15 cellular contexts compared by ENCODE assay signal in genomic region chr19:34305221-34306058, GRCh38. TPM values are rescaled to one million over a fixed set of nuclear protein-coding genes. Genes with fewer than 3 reads are reported as not detected.
A peak's percentile ranks its signal among the peaks of the same experiment; 100 is the strongest.
DNase-seq lines count a peak whose midpoint lies in the region; ATAC-seq, FAIRE-seq and TF ChIP-seq lines count a peak whose summit lies in the region.
"Had no signal": no experiment of that assay in that cellular context is flagged by ENCODE, and none has a peak within 500 bp of the region (broad histone marks: within the 10 kb centered on the region; RNA-seq: fewer than 3 reads in every experiment).

No MANE protein-coding gene starts in this region.

- H4K20me1 ChIP-seq in KMS-11 (ENCODE audit: insufficient read depth) = no peaks in the 10 kb centered on the region

- H3K4me2 ChIP-seq in KMS-11 = peak overlapping the region; percentile 23; the same call in 1 of the 2 replicates

- H3K27me3 ChIP-seq in KMS-11 (ENCODE audit: insufficient read depth, low read depth) (no peaks in the 10 kb centered on the region), suprapubic skin (no peaks in the 10 kb centered on the region)
- H3K27me3 ChIP-seq: SJCRH30 had no signal

- peaks cover 47% of the 10 kb centered on the region for H3K36me3 Mint-ChIP-seq in brain

- H3K4me1 ChIP-seq in KMS-11 (ENCODE audit: low read depth, poor library complexity, severe bottlenecking) = peaks cover 42% of the 10 kb centered on the region
- peaks cover 18 to 21% of the 10 kb centered on the region in 2 donors for H3K4me1 ChIP-seq in kidney (ENCODE audit: control insufficient read depth in 1 of 2, insufficient read depth in 1 of 2, low read depth in 1 of 2, low read length in 2 of 2)
- peaks cover 49% of the 10 kb centered on the region for H3K4me1 ChIP-seq in suprapubic skin
- H3K4me1 ChIP-seq: SJCRH30 had no signal

- no peak for ATAC-seq in GM18868 (IDR thresholded peaks at IDR 0.05; ENCODE audit: unreplicated experiment)

- no peaks in the 10 kb centered on the region for H3K27me3 Mint-ChIP-seq in brain
- H3K27me3 Mint-ChIP-seq: activated naive CD8-positive, alpha-beta T cell treated with anti-CD3 and anti-CD28 coated beads, Interleukin-2, amount 10 ng/mL, durations not matched to agents 7 days and 5 days; stimulated activated naive CD8-positive, alpha-beta T cell treated with anti-CD3 and anti-CD28 coated beads, Interleukin-15, Interleukin-2, amounts not matched to agents 100 ng/mL and 50 ng/mL, for 24 hours had no signal

- H3K4me3 ChIP-seq in KMS-11 (IDR thresholded peaks at IDR 0.05; ENCODE audit: insufficient read depth, low read depth, low read length) = no peak overlapping the region
- H3K4me3 ChIP-seq in kidney (ENCODE audit: low read length in 2 of 2) = no peak overlapping the region
- H3K4me3 ChIP-seq in suprapubic skin = no peak overlapping the region
- H3K4me3 ChIP-seq: SJCRH30 had no signal

- peaks cover 41% of the 10 kb centered on the region for H3K4me1 Mint-ChIP-seq in brain

- peak overlapping the region; percentile 45 to 90 (median 72) for H3K27ac Mint-ChIP-seq in brain
- H3K27ac Mint-ChIP-seq: activated naive CD8-positive, alpha-beta T cell treated with anti-CD3 and anti-CD28 coated beads, Interleukin-2, amount 10 ng/mL, durations not matched to agents 7 days and 5 days; stimulated activated naive CD8-positive, alpha-beta T cell treated with anti-CD3 and anti-CD28 coated beads, Interleukin-15, Interleukin-2, amounts not matched to agents 100 ng/mL and 50 ng/mL, for 24 hours had no signal

- peak overlapping the region; percentile 28; the same call in 1 of the 2 replicates for H3K27ac ChIP-seq in KMS-11
- peak overlapping the region; percentile 16 to 30 for H3K27ac ChIP-seq in kidney (ENCODE audit: low read depth in 2 of 2, low read length in 2 of 2)
- H3K27ac ChIP-seq in suprapubic skin = peak overlapping the region; percentile 19
- H3K27ac ChIP-seq: HL-60, SJCRH30 had no signal

- intact Hi-C loops in kidney (cut with DNase I) = no loop called here

- H2AFZ ChIP-seq in KMS-11 (ENCODE audit: low read depth) = peak overlapping the region; percentile 19; the same call in 1 of the 2 replicates

- CTCF ChIA-PET in GM10248 (lab: Yijun Ruan, JAX) = interaction anchor here (1.2 to 1.3 kb wide), 2 partner anchors 20 to 30 kb away, joined by 3 to 4 read pairs; no protein-coding TSS in a partner anchor

- H3K9me3 Mint-ChIP-seq in brain = no peaks in the 10 kb centered on the region
- H3K9me3 Mint-ChIP-seq: activated naive CD8-positive, alpha-beta T cell treated with anti-CD3 and anti-CD28 coated beads, Interleukin-2, amount 10 ng/mL, durations not matched to agents 7 days and 5 days; stimulated activated naive CD8-positive, alpha-beta T cell treated with anti-CD3 and anti-CD28 coated beads, Interleukin-15, Interleukin-2, amounts not matched to agents 100 ng/mL and 50 ng/mL, for 24 hours had no signal

- no peaks in the 10 kb centered on the region for H3K36me3 ChIP-seq in KMS-11 (ENCODE audit: insufficient read depth)
- peaks cover 5 to 8% of the 10 kb centered on the region in 2 donors for H3K36me3 ChIP-seq in kidney (ENCODE audit: control insufficient read depth in 1 of 2, insufficient read depth in 2 of 2, low read length in 2 of 2)
- H3K36me3 ChIP-seq in suprapubic skin = peaks cover 6% of the 10 kb centered on the region

- 61% methylated on average over 10 of the region's 10 CpGs for WGBS in suprapubic skin

- H3K9ac ChIP-seq in KMS-11 (no peak overlapping the region), kidney (ENCODE audit: low read length in 2 of 2) (peak overlapping the region in 1 of 2 donors; percentile 2)

- no peak for TF ChIP-seq POLR2A in suprapubic skin (IDR thresholded peaks at IDR 0.05)

- TF ChIP-seq EP300 in suprapubic skin (IDR thresholded peaks at IDR 0.05) = no peak

- POLR2A ChIA-PET in GM10248 (lab: Yijun Ruan, JAX) = no interaction called here

- FAIRE-seq in kidney (lab: Jason Lieb, UNC) = no peak
- FAIRE-seq: G401.6, islet of Langerhans had no signal

- no peak for DNase-seq in kidney
- DNase-seq in suprapubic skin (ENCODE audit: low spot score in 2 of 2) = no peak
- no peak for DNase-seq in activated CD8-positive, alpha-beta memory T cell treated with anti-CD3 and anti-CD28 coated beads for 24 hours
- DNase-seq in GM10248 (ENCODE audit: extremely low spot score) = no peak
- no peak for DNase-seq in middle frontal gyrus (ENCODE audit: extremely low spot score, low spot score)
- DNase-seq: activated naive CD8-positive, alpha-beta T cell treated with anti-CD3 and anti-CD28 coated beads, Interleukin-2, amount 10 ng/mL, durations not matched to agents 7 days and 5 days; foreskin fibroblast; SJCRH30 had no signal

- H3K4me3 Mint-ChIP-seq in brain = peak overlapping the region in 1 of 5 experiments; percentile 45
- H3K4me3 Mint-ChIP-seq: activated naive CD8-positive, alpha-beta T cell treated with anti-CD3 and anti-CD28 coated beads, Interleukin-2, amount 10 ng/mL, durations not matched to agents 7 days and 5 days; stimulated activated naive CD8-positive, alpha-beta T cell treated with anti-CD3 and anti-CD28 coated beads, Interleukin-15, Interleukin-2, amounts not matched to agents 100 ng/mL and 50 ng/mL, for 24 hours had no signal

- no peaks in the 10 kb centered on the region for H3K79me2 ChIP-seq in KMS-11 (ENCODE audit: insufficient read depth, low read depth)

- no peaks in the 10 kb centered on the region for H3K9me3 ChIP-seq in kidney (ENCODE audit: control insufficient read depth in 1 of 2, low read length in 2 of 2)
- no peaks in the 10 kb centered on the region for H3K9me3 ChIP-seq in suprapubic skin
- H3K9me3 ChIP-seq: SJCRH30 had no signal

- TF ChIP-seq CTCF in KMS-11 (conservative IDR thresholded peaks at IDR 0.05; ENCODE audit: low read depth, low read length) (no peak), brain (conservative IDR thresholded peaks at IDR 0.05) (no peak), kidney (IDR thresholded peaks at IDR 0.05; ENCODE audit: borderline replicate concordance, extremely low read depth, insufficient read depth) (no peak), suprapubic skin (IDR thresholded peaks at IDR 0.05) (no peak), GM10248 (IDR thresholded peaks at IDR 0.05; ENCODE audit: control extremely low read depth, extremely low read depth, low read depth, missing control alignments) (no peak)

RNA-seq across cellular contexts. Expression of gene GARRE1, which starts 51.1 kb away (rescaled TPM):
- 11.7 TPM for polyA plus RNA-seq in brain (ENCODE audit: insufficient read depth, low read depth, low replicate concordance)
- 37.7 TPM for total RNA-seq in kidney
- polyA plus RNA-seq in kidney (ENCODE audit: insufficient read depth, low read depth, low replicate concordance) = 5.5 TPM
- 10 to 100 TPM; 24.3 to 37.3 (median 31.0) TPM for total RNA-seq in suprapubic skin

RNA-seq across cellular contexts. Expression of gene GPI, which starts 59.6 kb away (rescaled TPM):
- polyA plus RNA-seq in brain (ENCODE audit: insufficient read depth, low read depth, low replicate concordance) (326 TPM), kidney (ENCODE audit: insufficient read depth, low read depth, low replicate concordance) (315 TPM)
- total RNA-seq in kidney (257 TPM), suprapubic skin (100 to 1,000 TPM in 3 of 4 donors, 10 to 100 TPM in 1; 75.8 to 219 (median 180) TPM)
